8 cellular contexts compared by ENCODE assay signal in the genomic region with DNA sequence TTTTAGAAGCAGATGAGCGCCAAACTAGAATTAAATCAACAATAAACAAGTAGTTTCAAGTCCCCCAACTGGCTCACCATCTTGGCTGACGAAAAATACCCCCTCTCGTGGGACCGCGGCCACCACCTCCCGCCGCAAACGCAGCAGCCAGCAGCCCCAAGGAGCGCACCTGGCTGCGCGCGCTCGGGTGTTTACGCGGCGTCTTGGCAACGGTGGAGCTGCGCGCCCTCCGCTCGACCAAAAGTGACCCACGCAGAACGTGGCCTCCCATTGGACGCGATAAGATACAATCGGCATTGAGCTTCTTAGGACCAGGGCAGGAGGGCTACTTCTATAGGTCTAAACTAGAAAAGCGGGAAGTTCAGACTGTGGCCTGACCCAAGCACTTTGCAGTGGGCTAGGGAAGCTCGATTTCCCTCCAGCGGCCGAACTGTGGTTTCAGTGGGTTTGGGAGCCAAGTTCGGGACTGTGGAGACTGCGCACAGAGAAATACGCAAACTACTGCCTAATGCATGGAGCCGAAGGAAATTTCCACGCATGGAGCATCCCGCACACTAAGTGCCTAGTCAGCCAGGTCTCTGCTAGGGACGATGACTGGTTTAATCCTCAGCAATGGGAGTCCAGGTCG.
DNase-seq lines count a peak whose midpoint lies in the region; ATAC-seq and TF ChIP-seq lines count a peak whose summit lies in the region.

A gene with protein sequence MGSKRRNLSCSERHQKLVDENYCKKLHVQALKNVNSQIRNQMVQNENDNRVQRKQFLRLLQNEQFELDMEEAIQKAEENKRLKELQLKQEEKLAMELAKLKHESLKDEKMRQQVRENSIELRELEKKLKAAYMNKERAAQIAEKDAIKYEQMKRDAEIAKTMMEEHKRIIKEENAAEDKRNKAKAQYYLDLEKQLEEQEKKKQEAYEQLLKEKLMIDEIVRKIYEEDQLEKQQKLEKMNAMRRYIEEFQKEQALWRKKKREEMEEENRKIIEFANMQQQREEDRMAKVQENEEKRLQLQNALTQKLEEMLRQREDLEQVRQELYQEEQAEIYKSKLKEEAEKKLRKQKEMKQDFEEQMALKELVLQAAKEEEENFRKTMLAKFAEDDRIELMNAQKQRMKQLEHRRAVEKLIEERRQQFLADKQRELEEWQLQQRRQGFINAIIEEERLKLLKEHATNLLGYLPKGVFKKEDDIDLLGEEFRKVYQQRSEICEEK (minus strand): TSS at position 245 of the 628 bp plus-strand sequence. CDS start 165 bp downstream, at position 80.

- H3K27ac ChIP-seq in coronary artery, result peak within 1 kb of the TSS in 1 of 2 donors; percentile 11

- TF ChIP-seq CTCF in coronary artery (IDR thresholded peaks at IDR 0.05), result no peak

- H3K4me3 ChIP-seq in coronary artery, result peak within 1 kb of the TSS; percentile 87

- DNase-seq in Ammon's horn (ENCODE audit: low spot score) (peak; percentile 96), NCI-H345 (lab: John Stamatoyannopoulos, UW) (peak; percentile 96), coronary artery (ENCODE audit: low spot score) (peak; percentile 89), kidney glomerular epithelial cell (lab: John Stamatoyannopoulos, UW) (peak; percentile 98)
- DNase-seq in activated CD4-positive, CD25-positive, alpha-beta regulatory T cell treated with anti-CD3 and anti-CD28 coated beads, Interleukin-2, amount 50 U/mL, for 72 hours, result peak; percentile 61
- peak; percentile 11 to 66 (median 32) for DNase-seq in stimulated activated CD4-positive, alpha-beta T cell treated with anti-CD3 and anti-CD28 coated beads, Interleukin-1b, Interleukin-23, amount 100 ng/mL, for 24 hours (ENCODE audit: low read depth in 4 of 4, low spot score in 1 of 4)

- ATAC-seq in GM19025 (IDR thresholded peaks at IDR 0.05; ENCODE audit: low read depth, unreplicated experiment) (peak; percentile 100), HG03175 (IDR thresholded peaks at IDR 0.05; ENCODE audit: unreplicated experiment) (peak; percentile 99)

Comparison
In these comparisons a context has a peak if more than half of its experiments do, and no peak if none do; other contexts are left out.
1. DNase-seq: peak in every context shown above with its lines; median percentile 98 in kidney glomerular epithelial cell; 96 in Ammon's horn; 96 in NCI-H345; 89 in coronary artery; 61 in activated CD4-positive, CD25-positive, alpha-beta regulatory T cell treated with anti-CD3 and anti-CD28 coated beads, Interleukin-2, amount 50 U/mL, for 72 hours; 32 in stimulated activated CD4-positive, alpha-beta T cell treated with anti-CD3 and anti-CD28 coated beads, Interleukin-1b, Interleukin-23, amount 100 ng/mL, for 24 hours.